ENCODE assay signal across 17 cellular contexts in the genomic region with DNA sequence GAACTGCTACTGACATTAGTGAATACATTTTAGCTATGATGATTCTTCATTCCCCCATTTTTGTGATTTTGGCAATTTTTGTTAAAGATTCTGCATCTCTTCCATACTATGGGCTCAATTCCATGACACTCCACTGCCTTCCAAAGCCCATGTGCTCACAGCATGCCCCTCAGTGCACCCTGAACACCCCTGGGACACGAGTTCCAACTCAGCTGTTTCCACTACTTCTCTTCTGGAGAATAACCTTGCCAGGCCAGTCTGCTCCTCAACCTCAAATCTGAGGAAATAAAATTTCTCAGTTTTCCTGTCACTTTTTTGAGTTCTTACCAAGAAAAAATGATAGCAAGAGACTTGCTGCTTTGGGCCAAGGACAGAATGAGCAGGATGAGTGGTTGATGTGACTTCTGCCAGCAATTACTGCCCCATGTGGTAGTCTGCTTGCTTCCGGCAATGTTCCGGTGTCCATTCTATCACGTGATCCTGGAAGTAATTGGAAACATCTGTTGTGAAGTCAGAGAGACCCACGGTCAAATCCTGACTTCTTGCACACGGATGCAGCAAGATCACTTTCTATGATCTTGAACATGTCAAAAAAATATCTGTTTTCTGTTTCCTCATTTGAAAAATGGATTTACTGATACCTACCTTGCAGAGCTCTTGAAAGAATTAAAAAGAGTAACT. TPM values are rescaled to one million over a fixed set of nuclear protein-coding genes. Genes with fewer than 3 reads are reported as not detected.
DNase-seq lines count a peak whose midpoint lies in the region; ATAC-seq and TF ChIP-seq lines count a peak whose summit lies in the region.
"Had no signal": no experiment of that assay in that cellular context is flagged by ENCODE, and none has a peak within 500 bp of the region (broad histone marks: within the 10 kb centered on the region; RNA-seq: fewer than 3 reads in every experiment).

No MANE protein-coding gene starts in this region.

- intact Hi-C loops in activated CD4-positive, alpha-beta T cell treated with anti-CD3 and anti-CD28 coated beads, Interleukin-2, amount 10 ng/mL, durations not matched to agents 24 days and 14 days (cut with micrococcal nuclease), result no loop called here

- H3K9me3 Mint-ChIP-seq in HFFc6, result no peaks in the 10 kb centered on the region
- no peaks in the 10 kb centered on the region for H3K9me3 Mint-ChIP-seq in osteocyte (ENCODE audit: unreplicated experiment)
- no peaks in the 10 kb centered on the region for H3K9me3 Mint-ChIP-seq in activated CD4-positive, alpha-beta T cell treated with anti-CD3 and anti-CD28 coated beads, Interleukin-2, amount 10 ng/mL, durations not matched to agents 24 days and 14 days

- H3K27me3 Mint-ChIP-seq in HFFc6 (ENCODE audit: insufficient read depth) (peaks cover 6% of the 10 kb centered on the region), osteocyte (ENCODE audit: unreplicated experiment) (peaks cover under 1% of the 10 kb centered on the region)
- H3K27me3 Mint-ChIP-seq in activated CD4-positive, alpha-beta T cell treated with anti-CD3 and anti-CD28 coated beads, Interleukin-2, amount 10 ng/mL, durations not matched to agents 24 days and 14 days, result no peaks in the 10 kb centered on the region
- H3K27me3 Mint-ChIP-seq: memory B cell had no signal

- no peak for ATAC-seq in HG02870 (IDR thresholded peaks at IDR 0.05; ENCODE audit: unreplicated experiment)

- H3K36me3 Mint-ChIP-seq in HFFc6 (ENCODE audit: low read depth) (no peaks in the 10 kb centered on the region), osteocyte (ENCODE audit: unreplicated experiment) (no peaks in the 10 kb centered on the region)
- no peaks in the 10 kb centered on the region for H3K36me3 Mint-ChIP-seq in activated CD4-positive, alpha-beta T cell treated with anti-CD3 and anti-CD28 coated beads, Interleukin-2, amount 10 ng/mL, durations not matched to agents 24 days and 14 days (ENCODE audit: low read depth)
- H3K36me3 Mint-ChIP-seq: CD4-positive, alpha-beta memory T cell; memory B cell had no signal

- DNase-seq in AG10803 (ENCODE audit: low read depth) (peak; percentile 82), HFFc6 (peak; percentile 46), choroid plexus epithelial cell (ENCODE audit: low read depth) (peak; percentile 64), osteocyte (ENCODE audit: extremely low spot score, unreplicated experiment) (peak; percentile 82), T1000 (lab: John Stamatoyannopoulos, UW) (no peak), dermis blood vessel endothelial cell (no peak)
- no peak for DNase-seq in activated CD4-positive, alpha-beta T cell treated with anti-CD3 and anti-CD28 coated beads, Interleukin-2, amount 10 ng/mL, durations not matched to agents 24 days and 14 days
- DNase-seq: activated CD8-positive, alpha-beta memory T cell treated with anti-CD3 and anti-CD28 coated beads, Interleukin-2, amount 50 U/mL, for 48 hours; CD4-positive, alpha-beta memory T cell; effector memory CD4-positive, alpha-beta T cell; hypothalamus; MM.1S; pancreas; stimulated activated CD4-positive, alpha-beta T cell treated with anti-CD3 and anti-CD28 coated beads, Interleukin-4, amount 100 ng/mL, for 24 hours; stimulated activated naive CD4-positive, alpha-beta T cell had no signal

- no peak overlapping the region for H3K27ac Mint-ChIP-seq in HFFc6
- peak overlapping the region; percentile 66 for H3K27ac Mint-ChIP-seq in osteocyte (ENCODE audit: unreplicated experiment)
- H3K27ac Mint-ChIP-seq in activated CD4-positive, alpha-beta T cell treated with anti-CD3 and anti-CD28 coated beads, Interleukin-2, amount 10 ng/mL, durations not matched to agents 24 days and 14 days, result no peak overlapping the region
- H3K27ac Mint-ChIP-seq: CD4-positive, alpha-beta memory T cell; memory B cell had no signal

- H3K4me1 Mint-ChIP-seq in HFFc6 (ENCODE audit: low read depth) (no peaks in the 10 kb centered on the region), osteocyte (ENCODE audit: unreplicated experiment) (peaks cover 12% of the 10 kb centered on the region)
- no peaks in the 10 kb centered on the region for H3K4me1 Mint-ChIP-seq in activated CD4-positive, alpha-beta T cell treated with anti-CD3 and anti-CD28 coated beads, Interleukin-2, amount 10 ng/mL, durations not matched to agents 24 days and 14 days
- H3K4me1 Mint-ChIP-seq: CD4-positive, alpha-beta memory T cell; memory B cell had no signal

- no peak overlapping the region for H3K4me3 Mint-ChIP-seq in HFFc6
- H3K4me3 Mint-ChIP-seq in osteocyte (ENCODE audit: unreplicated experiment), result no peak overlapping the region
- H3K4me3 Mint-ChIP-seq in activated CD4-positive, alpha-beta T cell treated with anti-CD3 and anti-CD28 coated beads, Interleukin-2, amount 10 ng/mL, durations not matched to agents 24 days and 14 days, result no peak overlapping the region
- H3K4me3 Mint-ChIP-seq: CD4-positive, alpha-beta memory T cell; memory B cell had no signal

- H3K4me3 ChIP-seq in AG10803 (ENCODE audit: low read length), result no peak overlapping the region
- no peak overlapping the region for H3K4me3 ChIP-seq in choroid plexus epithelial cell (ENCODE audit: low read depth, low read length)
- H3K4me3 ChIP-seq: pancreas had no signal

- TF ChIP-seq CTCF in AG10803 (conservative IDR thresholded peaks at IDR 0.05; ENCODE audit: low read length) (peak; percentile 26; the same call in 1 of the 2 replicates), HFFc6 (IDR thresholded peaks at IDR 0.05) (no peak), choroid plexus epithelial cell (conservative IDR thresholded peaks at IDR 0.05; ENCODE audit: low read depth, low read length) (peak; percentile 10), osteocyte (IDR thresholded peaks at IDR 0.05) (no peak)

RNA-seq across cellular contexts. Expression of gene EGFLAM, which starts 58.3 kb away (rescaled TPM):
- 1 to 10 TPM; 1.1 to 7.2 (median 6.0) TPM for total RNA-seq in HFFc6 (2021; fragmentation: NEBNext Ultra II Directional; extraction: Animal tissue kit (Norgen Biotek cat#: 25700))
- not detected in 2 replicates for total RNA-seq in osteocyte
- total RNA-seq in activated CD4-positive, alpha-beta T cell treated with anti-CD3 and anti-CD28 coated beads, Interleukin-2, amount 10 ng/mL, durations not matched to agents 24 days and 14 days, result not detected in 2 replicates
- 0.09 and 0.85 TPM in 2 replicates for total RNA-seq in dermis blood vessel endothelial cell
- total RNA-seq: CD4-positive, alpha-beta memory T cell had no signal

Comparison
In these comparisons a context has a peak if more than half of its experiments do, and no peak if none do; other contexts are left out.
1. DNase-seq: peak in AG10803 (single experiment), HFFc6 (single experiment), choroid plexus epithelial cell (single experiment) and osteocyte (single experiment); none in activated CD4-positive, alpha-beta T cell treated with anti-CD3 and anti-CD28 coated beads, Interleukin-2, amount 10 ng/mL, durations not matched to agents 24 days and 14 days (single experiment), T1000 (single experiment) and dermis blood vessel endothelial cell (single experiment).
2. CTCF ChIP-seq: peak in AG10803 (single experiment) and choroid plexus epithelial cell (single experiment); none in HFFc6 (single experiment) and osteocyte (single experiment).